8 cellular contexts compared by ENCODE assay signal in genomic region chr1:23168462-23169218, GRCh38. TPM values are rescaled to one million over a fixed set of nuclear protein-coding genes. Genes with fewer than 3 reads are reported as not detected.
A peak's percentile ranks its signal among the peaks of the same experiment; 100 is the strongest.
DNase-seq lines count a peak whose midpoint lies in the region; ATAC-seq and TF ChIP-seq lines count a peak whose summit lies in the region.

LUZP1 (minus strand) TSS chr1:23168856.

- H3K4me3 ChIP-seq in CD4-positive, alpha-beta memory T cell (ENCODE audit: low read length in 2 of 2) = peak within 1 kb of the TSS; percentile 72 to 76
- H3K4me3 ChIP-seq in foreskin fibroblast (ENCODE audit: low read depth in 1 of 2, low read length in 2 of 2) = peak within 1 kb of the TSS; percentile 72 to 86
- peak within 1 kb of the TSS; percentile 94 for H3K4me3 ChIP-seq in neural progenitor cell
- peak within 1 kb of the TSS; percentile 84 to 87 for H3K4me3 ChIP-seq in stomach smooth muscle (ENCODE audit: low read length in 2 of 2)

- H3K27ac Mint-ChIP-seq in CD4-positive, alpha-beta memory T cell = peak within 1 kb of the TSS; percentile 88 to 98 (median 96)
- peak within 1 kb of the TSS; percentile 98 for H3K27ac Mint-ChIP-seq in neural progenitor cell

- H3K9ac ChIP-seq in neural progenitor cell (peak within 1 kb of the TSS; percentile 72), stomach smooth muscle (ENCODE audit: low read length in 2 of 2) (peak within 1 kb of the TSS; percentile 84 to 90)

- CTCF ChIA-PET in CD4-positive, alpha-beta memory T cell (lab: Charles Lee; ENCODE audit: partially characterized antibody) = interaction anchor here (1.2 to 13.6 kb wide), 4 partner anchors 9 to 68 kb away, joined by 4 to 126 read pairs (median 6); no protein-coding TSS in a partner anchor

- H2AFZ ChIP-seq in neural progenitor cell (replicated peaks) = no peak within 1 kb of the TSS

- TF ChIP-seq CTCF in foreskin fibroblast (IDR thresholded peaks at IDR 0.05; ENCODE audit: low read depth, low read length) = no peak
- TF ChIP-seq CTCF in neural progenitor cell (IDR thresholded peaks at IDR 0.05) = no peak

- no peaks in the 10 kb centered on the region for H3K36me3 ChIP-seq in CD4-positive, alpha-beta memory T cell (ENCODE audit: insufficient read depth, low read length)
- no peaks in the 10 kb centered on the region for H3K36me3 ChIP-seq in neural progenitor cell
- H3K36me3 ChIP-seq in stomach smooth muscle (ENCODE audit: control insufficient read depth in 2 of 2, insufficient read depth in 2 of 2, low read length in 2 of 2) = no peaks in the 10 kb centered on the region

- no peaks in the 10 kb centered on the region for H3K27me3 Mint-ChIP-seq in CD4-positive, alpha-beta memory T cell
- H3K27me3 Mint-ChIP-seq in neural progenitor cell (ENCODE audit: insufficient read depth, low read depth) = peaks cover 2% of the 10 kb centered on the region

- peak within 1 kb of the TSS; percentile 95 to 98 (median 97) for H3K4me3 Mint-ChIP-seq in CD4-positive, alpha-beta memory T cell
- H3K4me3 Mint-ChIP-seq in neural progenitor cell = peak within 1 kb of the TSS; percentile 100

- no peaks in the 10 kb centered on the region for H3K27me3 ChIP-seq in CD4-positive, alpha-beta memory T cell (ENCODE audit: insufficient read depth, low read length)
- H3K27me3 ChIP-seq in neural progenitor cell = no peaks in the 10 kb centered on the region
- no peaks in the 10 kb centered on the region for H3K27me3 ChIP-seq in stomach smooth muscle (ENCODE audit: control insufficient read depth in 1 of 2, insufficient read depth in 2 of 2, low read length in 2 of 2)

- peak within 1 kb of the TSS; percentile 85 for H3K4me2 ChIP-seq in neural progenitor cell

- intact Hi-C loops in CD4-positive, alpha-beta memory T cell (cut with micrococcal nuclease) = loop anchor here (1.0 to 5.0 kb wide), 3 partner anchors 50 to 151 kb away; partner anchors contain the start of genes KDM1A and TEX46

- peaks cover 23% of the 10 kb centered on the region for H3K4me1 ChIP-seq in CD4-positive, alpha-beta memory T cell (ENCODE audit: insufficient read depth, low read length)
- H3K4me1 ChIP-seq in neural progenitor cell (peaks cover 6% of the 10 kb centered on the region), stomach smooth muscle (ENCODE audit: control insufficient read depth, insufficient read depth, low read length) (peaks cover 8% of the 10 kb centered on the region)

- peaks cover 15% of the 10 kb centered on the region for H3F3A ChIP-seq in neural progenitor cell (ENCODE audit: low read depth)

- peaks cover 0 to 4% of the 10 kb centered on the region in 2 donors for H3K36me3 Mint-ChIP-seq in CD4-positive, alpha-beta memory T cell
- H3K36me3 Mint-ChIP-seq in neural progenitor cell = peaks cover 1% of the 10 kb centered on the region

- H3K4me1 Mint-ChIP-seq in CD4-positive, alpha-beta memory T cell = peaks cover 19 to 51% (median 32%) of the 10 kb centered on the region in 4 donors
- H3K4me1 Mint-ChIP-seq in neural progenitor cell = peaks cover 18% of the 10 kb centered on the region

- POLR2A ChIA-PET in CD4-positive, alpha-beta memory T cell (lab: Charles Lee; ENCODE audit: partially characterized antibody) = interaction anchor here (0.6 to 3.5 kb wide), 11 partner anchors 10 to 200 kb away, joined by 3 to 40 read pairs (median 5); partner anchors contain the start of genes HNRNPR and KDM1A

- peak; percentile 54 for ATAC-seq in GM21390 (IDR thresholded peaks at IDR 0.05; ENCODE audit: unreplicated experiment)

- H4K20me1 ChIP-seq in neural progenitor cell (ENCODE audit: low read depth) = peaks cover 41% of the 10 kb centered on the region

- peak within 1 kb of the TSS; percentile 73 for H3K27ac ChIP-seq in CD4-positive, alpha-beta memory T cell (ENCODE audit: low read depth, low read length)
- H3K27ac ChIP-seq in neural progenitor cell = peak within 1 kb of the TSS; percentile 92
- peak within 1 kb of the TSS; percentile 89 for H3K27ac ChIP-seq in stomach smooth muscle (ENCODE audit: low read length)

- H3K9me3 Mint-ChIP-seq in CD4-positive, alpha-beta memory T cell = no peaks in the 10 kb centered on the region
- no peaks in the 10 kb centered on the region for H3K9me3 Mint-ChIP-seq in neural progenitor cell

- no peaks in the 10 kb centered on the region for H3K9me3 ChIP-seq in CD4-positive, alpha-beta memory T cell (ENCODE audit: control insufficient read depth in 1 of 2, low read length in 2 of 2)
- no peaks in the 10 kb centered on the region for H3K9me3 ChIP-seq in neural progenitor cell (ENCODE audit: low read depth)
- H3K9me3 ChIP-seq in stomach smooth muscle (ENCODE audit: control insufficient read depth in 2 of 2, low read length in 2 of 2) = no peaks in the 10 kb centered on the region

- peak; percentile 77 to 87 (median 80) for DNase-seq in CD4-positive, alpha-beta memory T cell
- DNase-seq in LoVo (ENCODE audit: low spot score) (peak; percentile 93), SK-N-DZ (ENCODE audit: low spot score) (peak; percentile 74), foreskin fibroblast (peak; percentile 79 to 94), neural progenitor cell (ENCODE audit: low spot score) (peak; percentile 94)
- peak; percentile 84 for DNase-seq in activated naive CD4-positive, alpha-beta T cell treated with Interleukin-2 at 50 U/mL for 16 hours

- H3K79me2 ChIP-seq in neural progenitor cell (ENCODE audit: low read depth) = peaks cover 41% of the 10 kb centered on the region

RNA-seq across cellular contexts. Expression of gene LUZP1, which starts in this region (rescaled TPM):
- total RNA-seq in CD4-positive, alpha-beta memory T cell = 10 to 100 TPM; 24.7 to 27.9 TPM
- polyA plus RNA-seq in CD4-positive, alpha-beta memory T cell = 10 to 100 TPM; 11.6 to 39.3 TPM
- 2.3 and 3.1 TPM in 2 replicates for polyA plus RNA-seq in SK-N-DZ (2014; cell fraction: cytosol; rRNA removed)
- 2.0 and 4.3 TPM in 2 replicates for polyA plus RNA-seq in SK-N-DZ (2014; cell fraction: nucleus; rRNA removed)
- total RNA-seq in neural progenitor cell (ENCODE audit: low replicate concordance) = 38.0 and 39.1 TPM in 2 replicates

Comparison
In these comparisons a context has a peak if more than half of its experiments do, and no peak if none do; other contexts are left out.
1. Peak in every context shown above with its lines: DNase-seq, ATAC-seq, H3K4me3 ChIP-seq and H3K27ac ChIP-seq.